Comparison of ENCODE assay signal across 23 cellular contexts in genomic region chr4:94352996-94353395, GRCh38. TPM values are rescaled to one million over a fixed set of nuclear protein-coding genes. Genes with fewer than 3 reads are reported as not detected.
A peak's percentile ranks its signal among the peaks of the same experiment; 100 is the strongest.
DNase-seq lines count a peak whose midpoint lies in the region; ATAC-seq and TF ChIP-seq lines count a peak whose summit lies in the region.
"Had no signal": no experiment of that assay in that cellular context is flagged by ENCODE, and none has a peak within 500 bp of the region (broad histone marks: within the 10 kb centered on the region; RNA-seq: fewer than 3 reads in every experiment).

No MANE protein-coding gene starts in this region.

- DNase-seq in left ventricle myocardium superior (no peak), Right ventricle myocardium superior (no peak), adipocyte (ENCODE audit: low read depth) (peak; percentile 31), fibroblast of pulmonary artery (ENCODE audit: low read depth) (peak; percentile 27), skeletal muscle cell (ENCODE audit: low read depth) (peak; percentile 19), NCI-H187 (lab: John Stamatoyannopoulos, UW) (no peak), cortex of kidney (lab: John Stamatoyannopoulos, UW) (no peak)
- DNase-seq in activated naive CD4-positive, alpha-beta T cell treated with anti-CD3 and anti-CD28 coated beads, Interleukin-2, amount 50 U/mL, for 16 hours: no peak
- DNase-seq: ACHN, BE2C, Calu3, DMS79 treated with DMSO at 0.1 percent for 48 hours, H9, MG63, NCI-H2029 treated with DMSO at 0.1 percent for 48 hours, NCI-H446 treated with DMSO at 0.1 percent for 48 hours, NCI-H526 treated with DMSO at 0.1 percent for 48 hours, Peyer's patch, SIG-M5, SK-N-SH had no signal

- intact Hi-C loops in left ventricle myocardium superior (cut with micrococcal nuclease) (no loop called here), Right ventricle myocardium superior (cut with DNase I) (no loop called here)

- H3K9me3 ChIP-seq in adipocyte (ENCODE audit: control insufficient read depth, low read length): no peaks in the 10 kb centered on the region
- H3K9me3 ChIP-seq: BE2C, MG63, Peyer's patch, SK-N-SH had no signal

- H3K4me1 ChIP-seq in adipocyte (ENCODE audit: control insufficient read depth, insufficient read depth, low read length): no peaks in the 10 kb centered on the region
- H3K4me1 ChIP-seq: Peyer's patch had no signal

- ATAC-seq in left ventricle myocardium superior (peak; percentile 35), Right ventricle myocardium superior (ENCODE audit: poor library complexity) (no peak)
- ATAC-seq: GM23338, K562 had no signal

- H3K27me3 ChIP-seq in adipocyte (replicated peaks; ENCODE audit: control insufficient read depth, insufficient read depth, low read length): no peaks in the 10 kb centered on the region
- H3K27me3 ChIP-seq: BE2C, MG63, Peyer's patch had no signal

- H3K9ac ChIP-seq in adipocyte (ENCODE audit: low read length): no peak overlapping the region
- H3K9ac ChIP-seq: SK-N-SH had no signal

- H3K4me3 ChIP-seq in adipocyte (ENCODE audit: low read length) (no peak overlapping the region), fibroblast of pulmonary artery (replicated peaks; ENCODE audit: low read depth, low read length) (no peak overlapping the region), skeletal muscle cell (ENCODE audit: low read depth, low read length) (no peak overlapping the region)
- H3K4me3 ChIP-seq: GM23338, K562, MG63, Peyer's patch had no signal

- TF ChIP-seq CTCF in fibroblast of pulmonary artery (IDR thresholded peaks at IDR 0.05; ENCODE audit: low read length, missing control alignments): no peak

- H3K36me3 ChIP-seq in adipocyte (ENCODE audit: control insufficient read depth, insufficient read depth, low read length, severe bottlenecking): no peaks in the 10 kb centered on the region
- H3K36me3 ChIP-seq: BE2C, MG63, Peyer's patch had no signal

RNA-seq across cellular contexts. Expression of gene HPGDS, which starts 10.4 kb away (rescaled TPM):
- total RNA-seq in left ventricle myocardium superior: 3.5 TPM
- 3.3 TPM for total RNA-seq in Right ventricle myocardium superior
- total RNA-seq: Calu3, GM23338, H9, HT1080 had no signal

Comparison
In these comparisons a context has a peak if more than half of its experiments do, and no peak if none do; other contexts are left out.
1. DNase-seq: peak in adipocyte (single experiment), fibroblast of pulmonary artery (single experiment) and skeletal muscle cell (single experiment); none in left ventricle myocardium superior (single experiment), Right ventricle myocardium superior (single experiment), activated naive CD4-positive, alpha-beta T cell treated with anti-CD3 and anti-CD28 coated beads, Interleukin-2, amount 50 U/mL, for 16 hours (single experiment), NCI-H187 (0 of 2) and cortex of kidney (single experiment).